Comparison of ENCODE assay signal across 8 cellular contexts in genomic region chr2:130728549-130729310, GRCh38. TPM values are rescaled to one million over a fixed set of nuclear protein-coding genes. Genes with fewer than 3 reads are reported as not detected.
A peak's percentile ranks its signal among the peaks of the same experiment; 100 is the strongest.
DNase-seq lines count a peak whose midpoint lies in the region; ATAC-seq and TF ChIP-seq lines count a peak whose summit lies in the region.

Gene GPR148, plus strand, starts transcription at chr2:130729070. Its CDS starts 82 bp downstream, at chr2:130729152.

- H3K9me3 Mint-ChIP-seq in GM23338, result no peaks in the 10 kb centered on the region; the same call in 2 of the 3 replicates

- peak within 1 kb of the TSS; percentile 100 for H3K4me2 ChIP-seq in GM23338

- TF ChIP-seq CTCF in GM23338 (conservative IDR thresholded peaks at IDR 0.05; ENCODE audit: low read depth in 2 of 2), result no peak
- no peak for TF ChIP-seq CTCF in retinal pigment epithelial cell (conservative IDR thresholded peaks at IDR 0.05; ENCODE audit: low read depth, low read length)

- intact Hi-C loops in head of caudate nucleus (cut with DNase I), result no loop called here

- 92 to 95% methylated on average over 8 of the region's 8 CpGs for WGBS in ectodermal cell, 2 experiments

- H3K4me3 ChIP-seq in GM23338, result peak within 1 kb of the TSS; percentile 90
- H3K4me3 ChIP-seq in ectodermal cell (ENCODE audit: insufficient read depth, low read depth, low read length), result peak within 1 kb of the TSS; percentile 47
- H3K4me3 ChIP-seq in retinal pigment epithelial cell (ENCODE audit: low read length), result peak within 1 kb of the TSS; percentile 61

- H3K4me1 Mint-ChIP-seq in GM23338, result peaks cover 8% of the 10 kb centered on the region; the same call in 2 of the 3 replicates

- DNase-seq in GM23338 (ENCODE audit: low spot score), result no peak
- peak; percentile 9 to 61 for DNase-seq in NCI-H446 (lab: John Stamatoyannopoulos, UW)
- DNase-seq in retinal pigment epithelial cell (ENCODE audit: low read depth), result no peak
- DNase-seq in HUDEP-2 (lab: John Stamatoyannopoulos, UW; ENCODE audit: unreplicated experiment in 76 of 76), result no peak
- DNase-seq in head of caudate nucleus, result no peak
- DNase-seq in NCI-H1694 (lab: John Stamatoyannopoulos, UW), result no peak

- ATAC-seq in GM23338 (no peak), HG02885 (IDR thresholded peaks at IDR 0.05; ENCODE audit: poor library complexity, unreplicated experiment) (no peak)

- no peaks in the 10 kb centered on the region for H3K9me3 ChIP-seq in ectodermal cell (ENCODE audit: control insufficient read depth, low read length)

- H3K36me3 ChIP-seq in GM23338 (ENCODE audit: insufficient read depth) (no peaks in the 10 kb centered on the region), ectodermal cell (ENCODE audit: control insufficient read depth, insufficient read depth, low read length) (no peaks in the 10 kb centered on the region)

- H4K20me1 ChIP-seq in GM23338 (replicated peaks; ENCODE audit: insufficient read depth), result no peaks in the 10 kb centered on the region

- no peaks in the 10 kb centered on the region for H3F3A ChIP-seq in GM23338 (replicated peaks; ENCODE audit: low read depth)

- peaks cover 15% of the 10 kb centered on the region for H3K27me3 ChIP-seq in GM23338 (ENCODE audit: insufficient read depth)
- H3K27me3 ChIP-seq in ectodermal cell (ENCODE audit: control insufficient read depth, insufficient read depth, low read length, poor library complexity, severe bottlenecking), result peaks cover 22% of the 10 kb centered on the region

- peak within 1 kb of the TSS; percentile 98 for H2AFZ ChIP-seq in GM23338

- H3K27ac ChIP-seq in GM23338 (ENCODE audit: low read depth) (no peak within 1 kb of the TSS), ectodermal cell (ENCODE audit: insufficient read depth, low read depth, low read length, poor library complexity, severe bottlenecking) (no peak within 1 kb of the TSS)

- no peak within 1 kb of the TSS; the same call in 1 of the 2 replicates for H3K27ac Mint-ChIP-seq in GM23338

- H3K4me1 ChIP-seq in GM23338 (ENCODE audit: insufficient read depth), result no peaks in the 10 kb centered on the region; the same call in 1 of the 2 replicates
- peaks cover 4% of the 10 kb centered on the region for H3K4me1 ChIP-seq in ectodermal cell (ENCODE audit: control insufficient read depth, insufficient read depth, low read length)

- peak within 1 kb of the TSS; percentile 80 for H3K4me3 Mint-ChIP-seq in GM23338

- peaks cover 15% of the 10 kb centered on the region for H3K27me3 Mint-ChIP-seq in GM23338 (ENCODE audit: insufficient read depth, low read depth, poor library complexity)

- H3K36me3 Mint-ChIP-seq in GM23338 (ENCODE audit: low read depth), result no peaks in the 10 kb centered on the region

- no peaks in the 10 kb centered on the region for H3K79me2 ChIP-seq in GM23338 (replicated peaks; ENCODE audit: insufficient read depth)

- 0 out of 2 replicates have a peak, but pooled peaks cover 5% of the 10 kb centered on the region for H3K9me2 ChIP-seq in GM23338 (ENCODE audit: insufficient read depth)

TF ChIP-seq in GM23338, 12 proteins besides CTCF, POLR2A, EP300 and RAD21:
- TF ChIP-seq STAT1 (IDR thresholded peaks at IDR 0.05; ENCODE audit: unreplicated experiment) (no peak), NANOG (IDR thresholded peaks at IDR 0.05; ENCODE audit: borderline replicate concordance) (no peak), EZH2phosphoT487 (IDR thresholded peaks at IDR 0.05; ENCODE audit: unreplicated experiment) (no peak), ETS1 (IDR thresholded peaks at IDR 0.05) (no peak), ZNF114 (CRISPR knock-in tag; IDR thresholded peaks at IDR 0.05) (no peak), POLR2AphosphoS5 (IDR thresholded peaks at IDR 0.05; ENCODE audit: low read depth) (no peak), EZH2 (IDR thresholded peaks at IDR 0.05; ENCODE audit: low read depth, unreplicated experiment) (no peak), ZNF331 (CRISPR knock-in tag; IDR thresholded peaks at IDR 0.05; ENCODE audit: low read depth) (no peak)
TF ChIP-seq in GM23338: peak in this region for 0.

RNA-seq across cellular contexts. Expression of gene GPR148, which starts in this region (rescaled TPM):
- not detected in 2 replicates for total RNA-seq in GM23338 (2014; rRNA removed; shearing (Covaris generic))
- 0.16 TPM in 1 of 2 replicates, not detected in the other for polyA plus RNA-seq in GM23338 (2016; fragmentation: Nextera tagmentation; extraction: Ambion mirVana)
- polyA plus RNA-seq in ectodermal cell (2013, experiment 1 of 4), result not detected
- polyA plus RNA-seq in ectodermal cell (2013, experiment 2 of 4), result not detected
- polyA plus RNA-seq in ectodermal cell (2013, experiment 3 of 4), result not detected
- polyA plus RNA-seq in ectodermal cell (2013, experiment 4 of 4), result not detected

Comparison
In these comparisons a context has a peak if more than half of its experiments do, and no peak if none do; other contexts are left out.
1. DNase-seq: peak in NCI-H446 (2 of 2); none in GM23338 (single experiment), retinal pigment epithelial cell (single experiment), HUDEP-2 (0 of 76), head of caudate nucleus (0 of 42) and NCI-H1694 (single experiment).
2. Peak in every context shown above with its lines, with median percentiles within 50 percentile points of each other: H3K4me3 ChIP-seq.